Comparison of ENCODE assay signal across 20 cellular contexts in the genomic region with DNA sequence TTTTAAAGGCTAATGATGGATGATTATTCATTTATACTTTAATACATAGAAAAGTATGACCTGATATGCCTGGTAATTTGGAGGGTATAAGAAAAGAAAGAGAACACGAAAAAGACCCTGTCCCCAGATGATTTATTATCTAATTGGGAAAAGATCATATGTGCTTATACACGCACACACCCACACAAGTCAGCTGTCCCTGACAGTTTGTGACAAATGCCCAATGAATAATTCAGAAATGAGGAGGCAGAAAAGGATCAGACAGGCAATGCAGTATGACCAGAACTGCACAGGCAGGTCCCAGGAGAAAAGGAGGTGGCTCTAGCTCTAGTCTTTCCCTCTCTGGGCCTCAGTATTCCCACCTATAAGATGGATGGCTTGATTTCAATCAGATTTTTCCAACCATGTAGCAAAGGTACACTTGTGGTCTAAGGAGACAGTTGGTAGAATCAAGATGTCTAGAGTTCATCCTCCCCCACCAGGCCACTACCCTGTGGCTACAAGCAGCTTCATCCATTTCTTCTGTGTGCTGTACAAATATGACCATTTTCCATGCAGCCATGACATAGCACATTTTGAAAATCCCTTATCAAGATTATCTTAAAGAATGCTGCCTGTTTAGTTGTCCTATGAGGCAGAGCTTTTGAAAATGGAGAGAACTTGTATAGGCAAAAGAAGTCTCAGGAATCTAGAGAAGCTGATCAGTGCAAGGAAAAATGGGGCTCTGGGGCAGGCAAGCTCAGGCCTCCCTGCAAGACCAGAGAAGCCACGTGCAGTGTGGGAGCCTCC.
"Had no signal": no experiment of that assay in that cellular context is flagged by ENCODE, and none has a peak within 500 bp of the region (broad histone marks: within the 10 kb centered on the region; RNA-seq: fewer than 3 reads in every experiment).

No MANE protein-coding gene starts in this region.

- ATAC-seq: effector memory CD8-positive, alpha-beta T cell; gastrocnemius medialis; left lung; naive thymus-derived CD8-positive, alpha-beta T cell had no signal

- FAIRE-seq: endothelial cell of umbilical vein, urothelium cell line had no signal

- H3K36me3 ChIP-seq: esophagus muscularis mucosa, gastrocnemius medialis, left lung, thyroid gland had no signal

- H3K27me3 ChIP-seq: esophagus muscularis mucosa, gastrocnemius medialis, left lung, thyroid gland had no signal

- DNase-seq: activated CD4-positive, alpha-beta T cell treated with anti-CD3 and anti-CD28 coated beads, Interleukin-2, amount 50 U/mL, for 48 hours; activated naive CD4-positive, alpha-beta T cell treated with Interleukin-2 at 50 U/mL for 16 hours; activated naive CD8-positive, alpha-beta T cell treated with anti-CD3 and anti-CD28 coated beads, Interleukin-2, amount 10 ng/mL, durations not matched to agents 7 days and 5 days; activated T-cell treated with anti-CD3 and anti-CD28 coated beads, Interleukin-2, amount 50 U/mL, for 48 hours; amniotic stem cell; dermis blood vessel endothelial cell; effector memory CD8-positive, alpha-beta T cell; gastrocnemius medialis; hippocampal formation; kidney glomerular epithelial cell; left lung; naive thymus-derived CD8-positive, alpha-beta T cell; retina; stimulated activated CD4-positive, alpha-beta T cell treated with anti-CD3 and anti-CD28 coated beads, Interleukin-4, amount 100 ng/mL, for 24 hours; stimulated activated naive CD4-positive, alpha-beta T cell treated with Interleukin-2 at 50 U/mL for 16 hours; thyroid gland had no signal

- H3K4me3 ChIP-seq: esophagus muscularis mucosa, gastrocnemius medialis, left lung, lung, thyroid gland had no signal

- H3K27ac ChIP-seq: esophagus muscularis mucosa, left lung had no signal

- H3K9me3 ChIP-seq: esophagus muscularis mucosa, gastrocnemius medialis, left lung, thyroid gland had no signal
